ENCODE assay signal across 14 cellular contexts in the genomic region with DNA sequence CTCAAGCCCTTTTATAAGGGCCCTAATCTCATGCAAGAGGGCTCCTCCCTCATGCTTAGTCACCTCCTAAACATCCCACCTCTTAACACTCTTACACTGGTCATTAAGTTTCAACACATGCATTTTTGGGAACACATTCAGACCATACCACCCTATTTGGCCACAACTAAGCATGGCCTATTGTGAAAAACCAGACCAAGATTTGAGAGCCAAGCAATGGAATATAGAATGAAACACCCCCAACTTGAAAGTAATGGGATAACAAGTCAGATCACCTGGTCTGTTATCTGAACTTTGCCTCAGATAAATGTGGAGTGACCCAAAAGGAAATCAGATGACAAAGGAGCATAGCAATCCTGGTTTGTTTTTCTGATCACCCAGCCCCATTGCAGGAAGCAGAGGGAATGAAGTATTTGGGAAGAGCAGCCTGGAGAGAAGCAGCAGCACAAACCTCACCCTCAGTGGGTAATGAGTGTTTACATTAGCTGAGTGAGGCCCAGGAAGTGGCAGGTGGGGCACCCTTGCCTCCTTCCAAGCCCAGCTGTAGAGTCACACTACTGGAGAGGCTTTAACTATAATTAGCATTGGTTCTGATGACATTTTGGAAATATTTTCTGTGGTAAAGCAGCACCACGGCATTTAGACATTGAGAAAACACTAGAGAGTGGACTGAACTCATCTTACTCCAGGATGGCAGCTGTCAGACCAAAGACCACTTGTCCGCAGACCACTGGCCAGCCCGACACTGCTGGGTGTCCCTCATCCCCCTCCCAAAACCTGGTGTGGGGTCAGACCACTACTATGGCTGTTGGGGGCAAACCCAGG. TPM values are rescaled to one million over a fixed set of nuclear protein-coding genes. Genes with fewer than 3 reads are reported as not detected.
DNase-seq lines count a peak whose midpoint lies in the region; ATAC-seq, FAIRE-seq and TF ChIP-seq lines count a peak whose summit lies in the region.
"Had no signal": no experiment of that assay in that cellular context is flagged by ENCODE, and none has a peak within 500 bp of the region (broad histone marks: within the 10 kb centered on the region; RNA-seq: fewer than 3 reads in every experiment).

No MANE protein-coding gene starts in this region.

- no peaks in the 10 kb centered on the region for H4K20me1 ChIP-seq in HCT116 (ENCODE audit: insufficient read depth)

- peak overlapping the region; percentile 13 for H2AFZ ChIP-seq in HCT116 (ENCODE audit: low read depth, low read length, poor library complexity, severe bottlenecking)

- peaks cover 13% of the 10 kb centered on the region; the same call in 1 of the 3 replicates for H3K9me3 ChIP-seq in A549
- no peaks in the 10 kb centered on the region for H3K9me3 ChIP-seq in HCT116 (ENCODE audit: control insufficient read depth in 1 of 2, insufficient read depth in 1 of 2, low read depth in 1 of 2, low read length in 2 of 2)
- no peaks in the 10 kb centered on the region for H3K9me3 ChIP-seq in gastroesophageal sphincter
- H3K9me3 ChIP-seq: neutrophil had no signal

- TF ChIP-seq RAD21 in A549 (conservative IDR thresholded peaks at IDR 0.05 in 1 of 2, IDR thresholded peaks at IDR 0.05 in 1 of 2) = no peak
- no peak for TF ChIP-seq RAD21 in HCT116 (IDR thresholded peaks at IDR 0.05; ENCODE audit: low read depth)

- intact Hi-C loops in HCT116 (cut with micrococcal nuclease) = loop anchor here (10.0 kb wide), 1 partner anchor 267 kb away; no protein-coding TSS in a partner anchor

- no peaks in the 10 kb centered on the region for H3K36me3 ChIP-seq in HCT116 (ENCODE audit: control insufficient read depth in 1 of 2, insufficient read depth in 2 of 2, low read length in 2 of 2)
- H3K36me3 ChIP-seq in gastroesophageal sphincter = no peaks in the 10 kb centered on the region
- H3K36me3 ChIP-seq: neutrophil had no signal

- DNase-seq in A549 (ENCODE audit: low read depth in 1 of 2, low spot score in 1 of 2) = peak in 1 of 2 experiments; percentile 27
- no peak for DNase-seq in HCT116 (ENCODE audit: low read depth, low spot score)
- peak; percentile 83 for DNase-seq in RPMI7951 (ENCODE audit: low read depth)
- DNase-seq in glomerular visceral epithelial cell (ENCODE audit: extremely low spot score) = peak; percentile 45
- no peak for DNase-seq in HPDE6-E6E7 (ENCODE audit: extremely low spot score)
- no peak for DNase-seq in stimulated activated CD4-positive, alpha-beta T cell treated with anti-CD3 and anti-CD28 coated beads, Interleukin-2, amount 100 ng/mL, for 24 hours
- DNase-seq: activated CD4-positive, alpha-beta T cell treated with anti-CD3 and anti-CD28 coated beads, Interleukin-2, amount 10 ng/mL, durations not matched to agents 7 days and 5 days; anterior cingulate cortex; hippocampal formation had no signal

- no peaks in the 10 kb centered on the region for H3K9me2 ChIP-seq in HCT116 (ENCODE audit: insufficient read depth)

- TF ChIP-seq POLR2A in A549 (IDR thresholded peaks at IDR 0.05; ENCODE audit: low read length) (no peak), HCT116 (IDR thresholded peaks at IDR 0.05; ENCODE audit: borderline replicate concordance, extremely low read depth, insufficient read depth, insufficient read length) (no peak), gastroesophageal sphincter (IDR thresholded peaks at IDR 0.05) (no peak)

- H3K4me2 ChIP-seq in A549 (peak overlapping the region; percentile 17; the same call in 1 of the 3 replicates), HCT116 (ENCODE audit: low read length) (0 out of 2 replicates have a peak overlapping the region, but pooled peaks have one; percentile 1)
- H3K4me2 ChIP-seq: KMS-11 had no signal

- FAIRE-seq in A549 (lab: Jason Lieb, UNC) = no peak

- 80% methylated on average over 3 of the region's 3 CpGs for WGBS in A549 (ENCODE audit: missing lambda C conversion rate)
- no CpG with 5 or more reads among the region's 3 CpGs for WGBS in gastroesophageal sphincter (ENCODE audit: low coverage in 1 of 2), 2 donors

- RAD21 ChIA-PET in HCT116 (lab: Charles Lee; ENCODE audit: low non-redundant PET in 1 of 2, low total read pairs in 2 of 2, uncharacterized antibody in 2 of 2, unreplicated experiment in 2 of 2) = no interaction called here

- H3K4me3 ChIP-seq in A549 = no peak overlapping the region
- no peak overlapping the region for H3K4me3 ChIP-seq in HCT116 (replicated peaks in 1 of 2; ENCODE audit: low read depth in 1 of 2, low read length in 2 of 2)
- H3K4me3 ChIP-seq in gastroesophageal sphincter = no peak overlapping the region

- POLR2A ChIA-PET in A549 (lab: Yijun Ruan, JAX) = no interaction called here
- POLR2A ChIA-PET in HCT116 (lab: Charles Lee) = no interaction called here

- BruUV-seq in HCT116 (replicated peaks; lab: Mats Ljungman, UMichigan) = no TSS peak

- CTCF ChIA-PET in A549 (lab: Yijun Ruan, JAX) = interaction anchor here (0.7 to 1.6 kb wide), 4 partner anchors 16 to 57 kb away, joined by 3 to 5 read pairs (median 3); no protein-coding TSS in a partner anchor
- CTCF ChIA-PET in HCT116 (lab: Charles Lee) = interaction anchor here (1.0 kb wide), 1 partner anchor 143 kb away, joined by 3 read pairs; no protein-coding TSS in a partner anchor

- TF ChIP-seq EP300 in A549 (IDR thresholded peaks at IDR 0.05) (no peak), gastroesophageal sphincter (IDR thresholded peaks at IDR 0.05) (no peak)

- ATAC-seq in A549 (peak in 1 of 2 experiments; percentile 56; a peak in 3 of 6 replicates), HCT116 (peak; percentile 47; the same call in 1 of the 2 replicates), gastroesophageal sphincter (no peak), HG02623 (IDR thresholded peaks at IDR 0.05; ENCODE audit: unreplicated experiment) (no peak)

- TF ChIP-seq CTCF in A549 (IDR thresholded peaks at IDR 0.05) (no peak), HCT116 (IDR thresholded peaks at IDR 0.05 in 2 of 3, conservative IDR thresholded peaks at IDR 0.05 in 1 of 3; ENCODE audit: borderline replicate concordance in 1 of 3, insufficient read depth in 1 of 3, low read depth in 2 of 3, low read length in 2 of 3) (no peak), gastroesophageal sphincter (IDR thresholded peaks at IDR 0.05) (no peak)

- 0 out of 6 replicates have a peak overlapping the region, but pooled peaks of 1 of the 2 experiments have one; percentile 8 for H3K27ac ChIP-seq in A549
- no peak overlapping the region for H3K27ac ChIP-seq in HCT116 (ENCODE audit: low read depth, low read length)
- no peak overlapping the region for H3K27ac ChIP-seq in gastroesophageal sphincter
- H3K27ac ChIP-seq: C4-2B, KMS-11, neutrophil had no signal

- no peak overlapping the region for H3K9ac ChIP-seq in HCT116 (ENCODE audit: low read length)
- H3K9ac ChIP-seq: KMS-11 had no signal

- H3K27me3 ChIP-seq in HCT116 (ENCODE audit: insufficient read depth, low read length) (no peaks in the 10 kb centered on the region), gastroesophageal sphincter (no peaks in the 10 kb centered on the region)
- H3K27me3 ChIP-seq: neutrophil had no signal

- H3K4me1 ChIP-seq in A549 = peaks cover 9% of the 10 kb centered on the region; the same call in 2 of the 3 replicates
- peaks cover 0 to 14% of the 10 kb centered on the region in 2 experiments; a peak in 1 of 4 replicates for H3K4me1 ChIP-seq in HCT116 (ENCODE audit: control insufficient read depth in 1 of 2, insufficient read depth in 2 of 2, low read length in 2 of 2)
- peaks cover 0 to 7% (median 0%) of the 10 kb centered on the region in 3 donors for H3K4me1 ChIP-seq in gastroesophageal sphincter

- no peaks in the 10 kb centered on the region for H3K79me2 ChIP-seq in HCT116 (ENCODE audit: insufficient read depth, low read length)

TF ChIP-seq in A549, 52 proteins besides CTCF, POLR2A, EP300 and RAD21:
- TF ChIP-seq HES2 (IDR thresholded peaks at IDR 0.05) = no peak
- TF ChIP-seq TFCP2L1 (CRISPR knock-in tag; IDR thresholded peaks at IDR 0.05) = no peak
- TF ChIP-seq FOXS1 (CRISPR knock-in tag; IDR thresholded peaks at IDR 0.05) = no peak
- TF ChIP-seq FOSB (CRISPR knock-in tag; IDR thresholded peaks at IDR 0.05) = no peak
- no peak for TF ChIP-seq HOXB5 (CRISPR knock-in tag; IDR thresholded peaks at IDR 0.05)

TF ChIP-seq in HCT116, 20 proteins besides CTCF, POLR2A, EP300 and RAD21 (continues in another document):
- TF ChIP-seq YY1 (IDR thresholded peaks at IDR 0.05; ENCODE audit: extremely low read depth, insufficient replicate concordance, low read depth, low read length) (no peak), EGR1 (IDR thresholded peaks at IDR 0.05; ENCODE audit: low read depth) (no peak), JUND (IDR thresholded peaks at IDR 0.05) (no peak), SRF (IDR thresholded peaks at IDR 0.05; ENCODE audit: low read depth) (no peak), CEBPB (IDR thresholded peaks at IDR 0.05; ENCODE audit: low read depth) (no peak), EZH2phosphoT487 (IDR thresholded peaks at IDR 0.05; ENCODE audit: borderline replicate concordance) (no peak), POLR2AphosphoS5 (IDR thresholded peaks at IDR 0.05; ENCODE audit: low read depth, low read length) (no peak), TCF7L2 (IDR thresholded peaks at IDR 0.05; ENCODE audit: borderline replicate concordance, extremely low read depth, insufficient read depth, insufficient read length) (no peak)
- TF ChIP-seq, protein P1, sequence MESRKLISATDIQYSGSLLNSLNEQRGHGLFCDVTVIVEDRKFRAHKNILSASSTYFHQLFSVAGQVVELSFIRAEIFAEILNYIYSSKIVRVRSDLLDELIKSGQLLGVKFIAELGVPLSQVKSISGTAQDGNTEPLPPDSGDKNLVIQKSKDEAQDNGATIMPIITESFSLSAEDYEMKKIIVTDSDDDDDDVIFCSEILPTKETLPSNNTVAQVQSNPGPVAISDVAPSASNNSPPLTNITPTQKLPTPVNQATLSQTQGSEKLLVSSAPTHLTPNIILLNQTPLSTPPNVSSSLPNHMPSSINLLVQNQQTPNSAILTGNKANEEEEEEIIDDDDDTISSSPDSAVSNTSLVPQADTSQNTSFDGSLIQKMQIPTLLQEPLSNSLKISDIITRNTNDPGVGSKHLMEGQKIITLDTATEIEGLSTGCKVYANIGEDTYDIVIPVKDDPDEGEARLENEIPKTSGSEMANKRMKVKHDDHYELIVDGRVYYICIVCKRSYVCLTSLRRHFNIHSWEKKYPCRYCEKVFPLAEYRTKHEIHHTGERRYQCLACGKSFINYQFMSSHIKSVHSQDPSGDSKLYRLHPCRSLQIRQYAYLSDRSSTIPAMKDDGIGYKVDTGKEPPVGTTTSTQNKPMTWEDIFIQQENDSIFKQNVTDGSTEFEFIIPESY (IDR thresholded peaks at IDR 0.05; ENCODE audit: extremely low read depth, insufficient replicate concordance, low read length) = no peak

RNA-seq across cellular contexts. Expression of gene PRTG, which starts 48.8 kb away (rescaled TPM):
- polyA plus RNA-seq in A549 (2011; rRNA removed) (8.9 and 10.7 TPM in 2 replicates), A549 (2017; fragmentation: RNase III; extraction: RNeasy Plus Mini Kit Qiagen cat#74134 plus additional on column Dnase treatment) (5.5 to 5.9 TPM (median 5.6 TPM) in 3 replicates)
- polyA plus RNA-seq in A549 (2012; cell fraction: cytosol; rRNA removed) = 5.1 and 6.5 TPM in 2 replicates
- 5.2 and 5.9 TPM in 2 replicates for polyA plus RNA-seq in A549 (2012; cell fraction: nucleus; rRNA removed)
- 13.5 and 14.5 TPM in 2 replicates for polyA minus RNA-seq in A549 (2011; rRNA and poly(A)+ RNA removed)
- total RNA-seq in HCT116 (2021; ENCODE audit: unreplicated experiment) (not detected), gastroesophageal sphincter (1 to 10 TPM in 3 of 4 donors, under 1 TPM in 1; 0.81 to 3.3 (median 1.2) TPM)
- polyA plus RNA-seq in HCT116 (2012) = not detected in 2 replicates
- 3.8 and 13.3 TPM in 2 replicates for total RNA-seq in RPMI7951 (2014; rRNA removed; shearing (Covaris generic))
- total RNA-seq: activated CD4-positive, alpha-beta T cell treated with anti-CD3 and anti-CD28 coated beads, Interleukin-2, amount 10 ng/mL, durations not matched to agents 7 days and 5 days had no signal

Comparison
In these comparisons a context has a peak if more than half of its experiments do, and no peak if none do; other contexts are left out.
1. DNase-seq: peak in RPMI7951 (single experiment) and glomerular visceral epithelial cell (single experiment); none in HCT116 (single experiment), HPDE6-E6E7 (single experiment) and stimulated activated CD4-positive, alpha-beta T cell treated with anti-CD3 and anti-CD28 coated beads, Interleukin-2, amount 100 ng/mL, for 24 hours (0 of 2).